ENCODE assay signal across 11 cellular contexts in the genomic region with DNA sequence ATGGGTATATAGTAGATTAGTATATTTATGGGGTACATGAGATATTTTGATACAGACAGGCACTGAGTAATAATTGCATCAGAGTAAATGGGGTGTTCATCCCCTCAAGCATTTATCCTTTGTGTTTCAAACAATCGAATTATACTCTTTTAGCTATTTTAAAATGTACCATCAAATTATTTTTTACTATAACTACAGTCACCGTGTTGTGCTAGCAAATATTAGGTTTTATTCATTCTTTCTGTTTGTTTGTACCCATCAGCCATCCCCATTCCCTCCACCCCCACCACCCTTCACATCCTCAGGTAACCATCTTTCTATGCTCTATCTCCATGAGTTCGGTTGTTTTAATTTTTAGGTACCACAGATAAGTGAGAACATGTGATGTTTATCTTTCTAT.
"Had no signal": no experiment of that assay in that cellular context is flagged by ENCODE, and none has a peak within 500 bp of the region (broad histone marks: within the 10 kb centered on the region; RNA-seq: fewer than 3 reads in every experiment).

No MANE protein-coding gene starts in this region.

- H3K27ac Mint-ChIP-seq: GM23338, H9, HFFc6 had no signal

- H3K4me1 Mint-ChIP-seq: GM23338, H9 had no signal

- H3K36me3 ChIP-seq: HAP-1 had no signal

- DNase-seq: GM23248, GOT3, H7, H9, HCEC 1CT, HFFc6 had no signal

- H3K27ac ChIP-seq: GM23248 had no signal

- H3K4me1 ChIP-seq: HAP-1 had no signal

- H3K9ac ChIP-seq: GM23248 had no signal

- H2AFZ ChIP-seq: GM23248, GM23338 had no signal

- H3K4me3 Mint-ChIP-seq: GM23338, H9, HFFc6 had no signal

- H3K4me2 ChIP-seq: GM23338 had no signal

- H3K9me3 Mint-ChIP-seq: GM23338, HFFc6 had no signal

- H3K9me3 ChIP-seq: HAP-1 had no signal

- H3K4me3 ChIP-seq: GM23248, GM23338, HAP-1 had no signal

- FAIRE-seq: H1, H54 had no signal

- ATAC-seq: GM23338, HCT116 had no signal
